Comparison of ENCODE assay signal across 1 cellular context in genomic region chr9:96360976-96361375, GRCh38.
TF ChIP-seq lines count a peak whose summit lies in the region.

No MANE protein-coding gene starts in this region.

TF ChIP-seq in HepG2, 621 proteins besides CTCF, POLR2A, EP300 and RAD21:
- TF ChIP-seq SMC3 (IDR thresholded peaks at IDR 0.05; ENCODE audit: low read length) (no peak), ZNF460 (CRISPR knock-in tag; IDR thresholded peaks at IDR 0.05; ENCODE audit: borderline replicate concordance) (peak; percentile 64; the same call in 1 of the 2 replicates)
